In the genomic region with DNA sequence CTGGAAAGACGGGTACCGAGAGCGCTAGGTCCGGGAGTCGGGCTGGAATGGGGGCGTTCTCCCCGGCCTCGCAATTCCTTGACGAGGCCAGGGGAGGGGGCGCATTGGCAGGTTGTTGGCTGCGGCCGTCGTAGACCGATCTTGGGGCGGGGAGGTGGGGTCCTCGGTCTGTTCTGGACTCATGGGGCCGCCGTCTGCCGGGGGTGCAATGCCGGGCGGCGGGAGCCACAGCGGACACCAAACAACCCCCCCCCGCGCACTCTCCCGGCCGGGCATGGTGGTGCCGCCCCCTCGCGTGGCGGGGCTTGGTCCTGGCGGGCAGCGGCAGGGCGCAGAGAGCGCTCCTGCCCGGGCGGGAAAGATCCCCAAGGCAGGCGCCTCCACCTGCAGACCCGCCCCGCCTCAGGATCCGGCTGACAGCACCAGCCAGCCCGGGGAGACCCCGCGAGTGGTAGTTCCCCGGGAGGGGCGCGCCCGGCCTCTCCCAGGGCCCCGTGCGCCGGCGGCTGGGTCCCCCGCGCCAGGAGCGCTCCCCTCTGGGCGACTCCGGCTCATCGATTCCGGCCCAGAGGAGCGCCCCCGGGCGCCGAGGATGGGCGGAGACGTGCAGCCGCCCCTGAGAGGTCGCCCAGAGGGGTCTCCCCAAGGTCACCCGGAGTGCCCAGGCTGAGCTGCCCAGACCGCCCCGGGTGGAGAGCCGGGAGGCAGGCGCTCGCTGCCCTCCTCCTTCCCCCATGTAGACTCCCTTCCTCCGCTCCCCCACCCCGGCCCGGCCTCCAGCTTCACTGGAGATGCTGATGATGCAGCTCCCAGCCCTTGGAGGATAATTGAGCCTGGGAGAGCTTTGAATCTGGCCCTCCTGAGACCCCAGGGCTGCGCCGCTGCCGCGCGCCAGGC, we compare ENCODE assay signal across 8 cellular contexts. TPM values are rescaled to one million over a fixed set of nuclear protein-coding genes. Genes with fewer than 3 reads are reported as not detected.
DNase-seq lines count a peak whose midpoint lies in the region; ATAC-seq and TF ChIP-seq lines count a peak whose summit lies in the region.

No MANE protein-coding gene starts in this region.

- peaks cover 0 to 9% (median 0%) of the 10 kb centered on the region in 11 experiments; a peak in 2 of 22 replicates for H3K27me3 ChIP-seq in BLaER1 treated with 17β-estradiol and CSF1 and Interleukin-3, amounts not matched to agents 10 nM and 100 nM
- H3K27me3 ChIP-seq in esophagus squamous epithelium (peaks cover 5 to 65% (median 8%) of the 10 kb centered on the region in 4 donors), neutrophil (peaks cover 66% of the 10 kb centered on the region)

- peaks cover 42 to 49% (median 44%) of the 10 kb centered on the region in 3 donors for H3K4me1 Mint-ChIP-seq in IgD-negative memory B cell

- H3K4me2 ChIP-seq in BLaER1 treated with 17β-estradiol and CSF1 and Interleukin-3, amounts not matched to agents 10 nM and 100 nM: peak overlapping the region; percentile 94 to 100 (median 99)

- intact Hi-C loops in esophagus squamous epithelium (cut with DNase I): no loop called here

- H3K36me3 ChIP-seq in BLaER1 treated with 17β-estradiol and CSF1 and Interleukin-3, amounts not matched to agents 10 nM and 100 nM: no peaks in the 10 kb centered on the region
- H3K36me3 ChIP-seq in esophagus squamous epithelium (no peaks in the 10 kb centered on the region), neutrophil (no peaks in the 10 kb centered on the region), urinary bladder (ENCODE audit: insufficient read depth) (no peaks in the 10 kb centered on the region)

- H3K27ac Mint-ChIP-seq in IgD-negative memory B cell: peak overlapping the region; percentile 95 to 98 (median 97)

- peaks cover 2% of the 10 kb centered on the region for H3K27me3 Mint-ChIP-seq in IgD-negative memory B cell

- peaks cover 36 to 73% (median 67%) of the 10 kb centered on the region in 10 experiments for H3K4me1 ChIP-seq in BLaER1 treated with 17β-estradiol and CSF1 and Interleukin-3, amounts not matched to agents 10 nM and 100 nM
- H3K4me1 ChIP-seq in esophagus squamous epithelium (peaks cover 6 to 54% (median 16%) of the 10 kb centered on the region in 3 donors), neutrophil (ENCODE audit: control insufficient read depth in 1 of 2, insufficient read depth in 1 of 2, low read depth in 1 of 2, low read length in 1 of 2) (peaks cover 16 to 25% of the 10 kb centered on the region in 2 experiments), urinary bladder (ENCODE audit: insufficient read depth) (peaks cover 3% of the 10 kb centered on the region)

- H3K4me3 ChIP-seq in BLaER1 treated with 17β-estradiol and CSF1 and Interleukin-3, amounts not matched to agents 10 nM and 100 nM: peak overlapping the region; percentile 73 to 84 (median 76)
- H3K4me3 ChIP-seq in esophagus squamous epithelium (peak overlapping the region; percentile 41 to 77 (median 56)), neutrophil (ENCODE audit: low read depth in 1 of 2, low read length in 1 of 2) (peak overlapping the region; percentile 37 to 39), urinary bladder (ENCODE audit: low read depth, low read length) (peak overlapping the region; percentile 55)

- H3K36me3 Mint-ChIP-seq in IgD-negative memory B cell: no peaks in the 10 kb centered on the region

- no peak for ATAC-seq in GM21367 (IDR thresholded peaks at IDR 0.05; ENCODE audit: unreplicated experiment)

- peak overlapping the region in 10 of 11 experiments; percentile 66 to 93 (median 87); a peak in 21 of 22 replicates for H3K27ac ChIP-seq in BLaER1 treated with 17β-estradiol and CSF1 and Interleukin-3, amounts not matched to agents 10 nM and 100 nM
- H3K27ac ChIP-seq in esophagus squamous epithelium (peak overlapping the region; percentile 65 to 87 (median 78)), neutrophil (no peak overlapping the region), urinary bladder (ENCODE audit: low read depth) (peak overlapping the region; percentile 12)

- H3K9me3 ChIP-seq in BLaER1 treated with 17β-estradiol and CSF1 and Interleukin-3, amounts not matched to agents 10 nM and 100 nM (replicated peaks in 1 of 11): no peaks in the 10 kb centered on the region
- H3K9me3 ChIP-seq in esophagus squamous epithelium (no peaks in the 10 kb centered on the region), neutrophil (no peaks in the 10 kb centered on the region)

- peak overlapping the region; percentile 90 to 99 (median 98) for H3K4me3 Mint-ChIP-seq in IgD-negative memory B cell

- TF ChIP-seq POLR2A in esophagus squamous epithelium (IDR thresholded peaks at IDR 0.05): no peak

- H3K9me3 Mint-ChIP-seq in IgD-negative memory B cell: no peaks in the 10 kb centered on the region

- peak; percentile 75 for DNase-seq in activated CD8-positive, alpha-beta memory T cell treated with anti-CD3 and anti-CD28 coated beads, Interleukin-2, amount 50 U/mL, for 48 hours
- DNase-seq in esophagus squamous epithelium (lab: John Stamatoyannopoulos, UW): no peak
- no peak for DNase-seq in putamen (ENCODE audit: low spot score)

- 6% methylated on average over 11 of the region's 81 CpGs; no CpG with 5 or more reads in 1 of the 2 donors for whole genome bisulfite sequencing in esophagus squamous epithelium, 2 donors
- under 1% methylated on average over 81 of the region's 81 CpGs for WGBS in urinary bladder

- no peak for TF ChIP-seq CTCF in esophagus squamous epithelium (IDR thresholded peaks at IDR 0.05)
- TF ChIP-seq CTCF in neutrophil (IDR thresholded peaks at IDR 0.05): no peak

- H3K9ac ChIP-seq in BLaER1 treated with 17β-estradiol and CSF1 and Interleukin-3, amounts not matched to agents 10 nM and 100 nM: peak overlapping the region; percentile 71 to 85 (median 79)

- H4K20me1 ChIP-seq in BLaER1 treated with 17β-estradiol and CSF1 and Interleukin-3, amounts not matched to agents 10 nM and 100 nM: peaks cover 0 to 20% (median 0%) of the 10 kb centered on the region in 11 experiments; a peak in 5 of 22 replicates

RNA-seq across cellular contexts. Expression of a gene that starts 0.7 kb away (rescaled TPM):
- polyA plus RNA-seq in IgD-negative memory B cell (68.0 TPM), urinary bladder (8.0 TPM)
- total RNA-seq in esophagus squamous epithelium (1 to 10 TPM in 3 of 4 donors, under 1 TPM in 1; 0.99 to 6.7 (median 3.6) TPM), urinary bladder (5.6 TPM)

RNA-seq across cellular contexts. Expression of a gene that starts 57.9 kb away (rescaled TPM):
- 12.5 TPM for polyA plus RNA-seq in IgD-negative memory B cell
- total RNA-seq in esophagus squamous epithelium: 10 to 100 TPM in 1 of 4 donors, 1 to 10 TPM in 3; 7.0 to 12.2 (median 8.9) TPM
- 6.2 TPM for total RNA-seq in urinary bladder
- polyA plus RNA-seq in urinary bladder: 7.0 TPM
